In genomic region chr5:127367029-127367428, GRCh38 we compare ENCODE assay signal across 9 cellular contexts.
"Had no signal": no experiment of that assay in that cellular context is flagged by ENCODE, and none has a peak within 500 bp of the region (broad histone marks: within the 10 kb centered on the region; RNA-seq: fewer than 3 reads in every experiment).

No MANE protein-coding gene starts in this region.

- H3K36me3 ChIP-seq: HAP-1 had no signal

- DNase-seq: GM23248, GOT3, H7, H9, HCEC 1CT, HFFc6 had no signal

- H2AFZ ChIP-seq: GM23248, GM23338 had no signal

- H3K4me2 ChIP-seq: GM23338 had no signal

- H3K4me3 ChIP-seq: GM23248, GM23338, HAP-1 had no signal

- ATAC-seq: GM23338, HCT116 had no signal

- H3K9me3 ChIP-seq: HAP-1 had no signal

- H3K4me1 ChIP-seq: HAP-1 had no signal

- H3K9ac ChIP-seq: GM23248 had no signal

- H3K27ac ChIP-seq: GM23248 had no signal
